Comparison of ENCODE assay signal across 21 cellular contexts in genomic region chr14:90811641-90812040, GRCh38.
"Had no signal": no experiment of that assay in that cellular context is flagged by ENCODE, and none has a peak within 500 bp of the region (broad histone marks: within the 10 kb centered on the region; RNA-seq: fewer than 3 reads in every experiment).

No MANE protein-coding gene starts in this region.

- DNase-seq: activated CD4-positive, alpha-beta T cell treated with anti-CD3 and anti-CD28 coated beads, Interleukin-2, amount 50 U/mL, for 48 hours; activated CD8-positive, alpha-beta memory T cell treated with anti-CD3 and anti-CD28 coated beads, Interleukin-2, amount 50 U/mL, for 48 hours; activated effector memory CD4-positive, alpha-beta T cell treated with anti-CD3 and anti-CD28 coated beads, Interleukin-2, amount 50 U/mL, for 16 hours; activated naive CD4-positive, alpha-beta T cell treated with anti-CD3 and anti-CD28 coated beads, Interleukin-2, amount 50 U/mL, for 16 hours; activated naive CD8-positive, alpha-beta T cell treated with anti-CD3 and anti-CD28 coated beads, Interleukin-2, amount 50 U/mL, for 24 hours; activated T-cell treated with anti-CD3 and anti-CD28 coated beads, Interleukin-2, amount 50 U/mL, for 72 hours; cortex of kidney; islet precursor cell; left colon; mucosa of descending colon; stimulated activated CD4-positive, alpha-beta T cell treated with anti-CD3 and anti-CD28 coated beads, Interleukin-2, amount 100 ng/mL, for 48 hours; stimulated activated CD8-positive, alpha-beta memory T cell treated with anti-CD3 and anti-CD28 coated beads, Interleukin-4, amount 100 ng/mL, for 48 hours; stimulated activated naive B cell treated with anti-CD40 and anti-IgM and Interleukin-4, amounts not matched to agents 10 μg/mL and 1 μg/mL and 100 μg/mL, for 72 hours; transverse colon; uterus had no signal

- ATAC-seq: activated naive CD8-positive, alpha-beta T cell treated with anti-CD3 and anti-CD28 coated beads, Interleukin-2, amount 50 U/mL, for 24 hours; activated T-cell treated with anti-CD3 and anti-CD28 coated beads, Interleukin-2, amount 50 U/mL, for 72 hours; gastroesophageal sphincter; heart left ventricle; left colon; mucosa of descending colon; stimulated activated naive B cell treated with anti-CD40 and anti-IgM and Interleukin-4, amounts not matched to agents 10 μg/mL and 1 μg/mL and 100 μg/mL, for 72 hours had no signal

- H3K4me3 Mint-ChIP-seq: activated naive CD8-positive, alpha-beta T cell treated with anti-CD3 and anti-CD28 coated beads, Interleukin-2, amount 50 U/mL, for 24 hours; activated T-cell treated with anti-CD3 and anti-CD28 coated beads, Interleukin-2, amount 50 U/mL, for 72 hours; memory B cell; stimulated activated naive B cell treated with anti-CD40 and anti-IgM and Interleukin-4, amounts not matched to agents 10 μg/mL and 1 μg/mL and 100 μg/mL, for 72 hours had no signal

- H3K36me3 Mint-ChIP-seq: memory B cell; stimulated activated naive B cell treated with anti-CD40 and anti-IgM and Interleukin-4, amounts not matched to agents 10 μg/mL and 1 μg/mL and 100 μg/mL, for 72 hours had no signal

- H3K4me1 ChIP-seq: uterus had no signal

- FAIRE-seq: TTC549 had no signal

- H3K27me3 ChIP-seq: cardiac muscle cell, gastroesophageal sphincter, heart left ventricle, uterus had no signal

- H3K9me3 Mint-ChIP-seq: activated naive CD8-positive, alpha-beta T cell treated with anti-CD3 and anti-CD28 coated beads, Interleukin-2, amount 50 U/mL, for 24 hours; activated T-cell treated with anti-CD3 and anti-CD28 coated beads, Interleukin-2, amount 50 U/mL, for 72 hours; memory B cell; stimulated activated naive B cell treated with anti-CD40 and anti-IgM and Interleukin-4, amounts not matched to agents 10 μg/mL and 1 μg/mL and 100 μg/mL, for 72 hours had no signal

- H3K36me3 ChIP-seq: cardiac muscle cell, gastroesophageal sphincter, heart left ventricle, transverse colon, uterus had no signal

- H3K9me3 ChIP-seq: gastroesophageal sphincter, heart left ventricle, mucosa of descending colon, transverse colon, uterus had no signal

- H3K4me3 ChIP-seq: cardiac muscle cell, gastroesophageal sphincter, heart left ventricle, mucosa of descending colon, transverse colon, uterus had no signal

- H3K27ac Mint-ChIP-seq: activated naive CD8-positive, alpha-beta T cell treated with anti-CD3 and anti-CD28 coated beads, Interleukin-2, amount 50 U/mL, for 24 hours; activated T-cell treated with anti-CD3 and anti-CD28 coated beads, Interleukin-2, amount 50 U/mL, for 72 hours; memory B cell; stimulated activated naive B cell treated with anti-CD40 and anti-IgM and Interleukin-4, amounts not matched to agents 10 μg/mL and 1 μg/mL and 100 μg/mL, for 72 hours had no signal

- H3K27ac ChIP-seq: cardiac muscle cell, epithelial cell of prostate, gastroesophageal sphincter, heart left ventricle, transverse colon, uterus had no signal
